In genomic region chr3:194370753-194371152, GRCh38 we compare ENCODE assay signal across 23 cellular contexts. TPM values are rescaled to one million over a fixed set of nuclear protein-coding genes. Genes with fewer than 3 reads are reported as not detected.
"Had no signal": no experiment of that assay in that cellular context is flagged by ENCODE, and none has a peak within 500 bp of the region (broad histone marks: within the 10 kb centered on the region; RNA-seq: fewer than 3 reads in every experiment).

No MANE protein-coding gene starts in this region.

- H3K4me1 ChIP-seq: lower lobe of right lung, pancreas, upper lobe of right lung had no signal

- H3K36me3 ChIP-seq: lower lobe of right lung, pancreas, upper lobe of right lung had no signal

- H3K4me1 Mint-ChIP-seq: activated CD4-positive, alpha-beta memory T cell treated with anti-CD3 and anti-CD28 coated beads, Interleukin-2, amount 10 ng/mL, durations not matched to agents 7 days and 5 days; activated CD4-positive, alpha-beta T cell treated with anti-CD3 and anti-CD28 coated beads for 36 hours had no signal

- H3K9me3 ChIP-seq: lower lobe of right lung, pancreas, upper lobe of right lung had no signal

- H3K27ac Mint-ChIP-seq: activated CD4-positive, alpha-beta memory T cell treated with anti-CD3 and anti-CD28 coated beads, Interleukin-2, amount 10 ng/mL, durations not matched to agents 7 days and 5 days; activated CD4-positive, alpha-beta T cell treated with anti-CD3 and anti-CD28 coated beads for 36 hours; activated naive CD4-positive, alpha-beta T cell treated with anti-CD3 and anti-CD28 coated beads, Interleukin-2, amount 50 U/mL, for 24 hours; mesothelial cell of epicardium; stimulated activated naive CD8-positive, alpha-beta T cell treated with anti-CD3 and anti-CD28 coated beads, Interleukin-15, amount 100 ng/mL, for 72 hours had no signal

- H3K4me3 Mint-ChIP-seq: activated CD4-positive, alpha-beta memory T cell treated with anti-CD3 and anti-CD28 coated beads, Interleukin-2, amount 10 ng/mL, durations not matched to agents 7 days and 5 days; activated CD4-positive, alpha-beta T cell treated with anti-CD3 and anti-CD28 coated beads for 36 hours; activated naive CD4-positive, alpha-beta T cell treated with anti-CD3 and anti-CD28 coated beads, Interleukin-2, amount 50 U/mL, for 24 hours; activated T-cell treated with anti-CD3 and anti-CD28 coated beads, Interleukin-2, amount 50 U/mL, for 4 hours; central memory CD8-positive, alpha-beta T cell; mesothelial cell of epicardium; stimulated activated naive CD8-positive, alpha-beta T cell treated with anti-CD3 and anti-CD28 coated beads, Interleukin-15, amount 100 ng/mL, for 72 hours had no signal

- DNase-seq: activated CD4-positive, alpha-beta memory T cell treated with anti-CD3 and anti-CD28 coated beads, Interleukin-2, amount 10 ng/mL, durations not matched to agents 7 days and 5 days; activated CD4-positive, alpha-beta T cell treated with anti-CD3 and anti-CD28 coated beads for 36 hours; activated effector memory CD4-positive, alpha-beta T cell treated with Interleukin-2 at 50 U/mL for 16 hours; activated T-cell treated with anti-CD3 and anti-CD28 coated beads, Interleukin-2, amount 50 U/mL, for 4 hours; foreskin fibroblast; glutamatergic neuron; hypothalamus; pancreas; stimulated activated CD4-positive, alpha-beta T cell treated with anti-CD3 and anti-CD28 coated beads, Interleukin-1b, Interleukin-23, amount 100 ng/mL, for 48 hours; stimulated activated naive CD8-positive, alpha-beta T cell treated with anti-CD3 and anti-CD28 coated beads, Interleukin-15, amount 100 ng/mL, for 72 hours; T1000; upper lobe of right lung had no signal

- H3K4me3 ChIP-seq: coronary artery, lower lobe of right lung, pancreas, upper lobe of right lung had no signal

- H3K9me3 Mint-ChIP-seq: activated CD4-positive, alpha-beta memory T cell treated with anti-CD3 and anti-CD28 coated beads, Interleukin-2, amount 10 ng/mL, durations not matched to agents 7 days and 5 days; activated naive CD4-positive, alpha-beta T cell treated with anti-CD3 and anti-CD28 coated beads, Interleukin-2, amount 50 U/mL, for 24 hours; activated T-cell treated with anti-CD3 and anti-CD28 coated beads, Interleukin-2, amount 50 U/mL, for 4 hours; central memory CD8-positive, alpha-beta T cell; mesothelial cell of epicardium; stimulated activated naive CD8-positive, alpha-beta T cell treated with anti-CD3 and anti-CD28 coated beads, Interleukin-15, amount 100 ng/mL, for 72 hours had no signal

- H3K27me3 ChIP-seq: pancreas had no signal

- H3K27ac ChIP-seq: coronary artery, lower lobe of right lung, pancreas, upper lobe of right lung, VCaP had no signal

- FAIRE-seq: endothelial cell of umbilical vein, pancreas had no signal

- H3K36me3 Mint-ChIP-seq: activated naive CD4-positive, alpha-beta T cell treated with anti-CD3 and anti-CD28 coated beads, Interleukin-2, amount 50 U/mL, for 24 hours; brain; mesothelial cell of epicardium had no signal

- ATAC-seq: activated CD4-positive, alpha-beta T cell treated with anti-CD3 and anti-CD28 coated beads for 36 hours; activated T-cell treated with anti-CD3 and anti-CD28 coated beads, Interleukin-2, amount 50 U/mL, for 4 hours; pancreas; stimulated activated naive CD8-positive, alpha-beta T cell treated with anti-CD3 and anti-CD28 coated beads, Interleukin-15, amount 100 ng/mL, for 72 hours; upper lobe of right lung had no signal

RNA-seq across cellular contexts. Expression of gene LRRC15, which starts 1.2 kb away (rescaled TPM):
- total RNA-seq: activated CD4-positive, alpha-beta memory T cell treated with anti-CD3 and anti-CD28 coated beads, Interleukin-2, amount 10 ng/mL, durations not matched to agents 7 days and 5 days; activated T-cell treated with anti-CD3 and anti-CD28 coated beads, Interleukin-2, amount 50 U/mL, for 4 hours; endothelial cell of umbilical vein; mesothelial cell of epicardium; renal cortical epithelial cell; temporal lobe had no signal
- polyA plus RNA-seq: endothelial cell of umbilical vein, neural cell had no signal

RNA-seq across cellular contexts. Expression of gene CPN2, which starts 19.6 kb away (rescaled TPM):
- total RNA-seq: activated CD4-positive, alpha-beta memory T cell treated with anti-CD3 and anti-CD28 coated beads, Interleukin-2, amount 10 ng/mL, durations not matched to agents 7 days and 5 days; activated CD4-positive, alpha-beta T cell treated with anti-CD3 and anti-CD28 coated beads for 36 hours; endothelial cell of umbilical vein; lower lobe of right lung; mesothelial cell of epicardium; temporal lobe; upper lobe of right lung had no signal
- polyA plus RNA-seq: endothelial cell of umbilical vein, neural cell, pancreas had no signal
